1 cellular context compared by ENCODE assay signal in the genomic region with DNA sequence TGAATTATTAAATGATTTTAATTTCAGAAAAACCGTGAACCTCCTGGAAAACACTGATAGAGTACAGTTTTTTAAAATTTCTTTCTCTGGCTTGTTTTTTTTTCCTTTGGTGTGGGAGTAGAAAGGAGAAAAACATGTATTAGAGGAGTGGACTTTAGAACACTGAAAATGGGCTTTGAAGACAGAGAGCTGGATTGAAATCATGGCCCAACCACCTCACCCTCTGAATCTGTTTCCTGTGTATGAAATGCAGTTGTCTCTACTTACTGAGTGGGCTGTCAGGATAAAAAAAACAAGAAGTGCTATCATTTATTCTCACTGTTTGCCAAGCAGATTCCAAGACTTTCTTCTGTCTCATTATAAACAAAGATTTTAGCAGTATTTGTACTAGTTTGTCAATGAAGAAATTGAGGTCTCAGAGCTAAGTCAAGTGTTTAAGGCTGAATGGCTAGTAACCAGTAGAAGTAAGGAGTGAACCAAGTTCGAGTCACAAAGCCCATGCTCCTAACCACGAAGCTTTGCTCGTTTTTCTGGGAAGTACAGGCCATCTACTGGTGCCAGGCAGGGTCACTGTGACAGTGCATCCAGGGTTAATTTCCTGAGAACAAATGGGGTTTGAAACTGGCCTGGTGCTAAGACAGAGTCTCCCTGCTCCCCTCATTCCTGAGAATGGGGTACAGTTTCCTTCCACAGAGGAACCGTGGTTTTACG.
A peak's percentile ranks its signal among the peaks of the same experiment; 100 is the strongest.
TF ChIP-seq lines count a peak whose summit lies in the region.

No MANE protein-coding gene starts in this region.

TF ChIP-seq in HepG2, 621 proteins besides CTCF, POLR2A, EP300 and RAD21 (continued from another document and continues in another):
- TF ChIP-seq, protein P1, sequence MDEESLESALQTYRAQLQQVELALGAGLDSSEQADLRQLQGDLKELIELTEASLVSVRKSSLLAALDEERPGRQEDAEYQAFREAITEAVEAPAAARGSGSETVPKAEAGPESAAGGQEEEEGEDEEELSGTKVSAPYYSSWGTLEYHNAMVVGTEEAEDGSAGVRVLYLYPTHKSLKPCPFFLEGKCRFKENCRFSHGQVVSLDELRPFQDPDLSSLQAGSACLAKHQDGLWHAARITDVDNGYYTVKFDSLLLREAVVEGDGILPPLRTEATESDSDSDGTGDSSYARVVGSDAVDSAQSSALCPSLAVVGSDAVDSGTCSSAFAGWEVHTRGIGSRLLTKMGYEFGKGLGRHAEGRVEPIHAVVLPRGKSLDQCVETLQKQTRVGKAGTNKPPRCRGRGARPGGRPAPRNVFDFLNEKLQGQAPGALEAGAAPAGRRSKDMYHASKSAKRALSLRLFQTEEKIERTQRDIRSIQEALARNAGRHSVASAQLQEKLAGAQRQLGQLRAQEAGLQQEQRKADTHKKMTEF (CRISPR knock-in tag; IDR thresholded peaks at IDR 0.05): 0 out of 2 replicates have a peak, but pooled peaks have one; percentile 26
- TF ChIP-seq SAP130 (CRISPR knock-in tag; IDR thresholded peaks at IDR 0.05; ENCODE audit: low read depth) (peak; percentile 28; the same call in 1 of the 2 replicates), ZNF143 (CRISPR knock-in tag; IDR thresholded peaks at IDR 0.05) (no peak), ZNF713 (CRISPR knock-in tag; IDR thresholded peaks at IDR 0.05) (no peak), BCL6 (CRISPR knock-in tag; IDR thresholded peaks at IDR 0.05) (no peak), HNF4A (CRISPR knock-in tag; IDR thresholded peaks at IDR 0.05) (0 out of 2 replicates have a peak, but pooled peaks have one; percentile 39), KLF9 (CRISPR knock-in tag; IDR thresholded peaks at IDR 0.05; ENCODE audit: low read depth) (no peak), MEF2D (CRISPR knock-in tag; IDR thresholded peaks at IDR 0.05) (no peak), ZFP36L2 (CRISPR knock-in tag; IDR thresholded peaks at IDR 0.05) (no peak), GTF2F1 (IDR thresholded peaks at IDR 0.05; ENCODE audit: low read length) (no peak), GATA4 (IDR thresholded peaks at IDR 0.05; ENCODE audit: borderline replicate concordance, low read depth) (no peak), ZNF550 (CRISPR knock-in tag; IDR thresholded peaks at IDR 0.05; ENCODE audit: borderline replicate concordance) (no peak), ZSCAN20 (CRISPR knock-in tag; IDR thresholded peaks at IDR 0.05; ENCODE audit: borderline replicate concordance) (no peak), ZNF282 (IDR thresholded peaks at IDR 0.05; ENCODE audit: partially characterized antibody) (no peak), EZH2 (conservative IDR thresholded peaks at IDR 0.05; ENCODE audit: low read depth, low read length) (no peak), ZC3H13 (CRISPR knock-in tag; IDR thresholded peaks at IDR 0.05) (no peak), ADNP (CRISPR knock-in tag; IDR thresholded peaks at IDR 0.05) (no peak), ZNF230 (CRISPR knock-in tag; IDR thresholded peaks at IDR 0.05) (no peak), ZKSCAN5 (CRISPR knock-in tag; IDR thresholded peaks at IDR 0.05) (peak; percentile 53; the same call in 1 of the 2 replicates), SUZ12 (IDR thresholded peaks at IDR 0.05; ENCODE audit: low read depth, low read length) (no peak), ZNF136 (CRISPR knock-in tag; IDR thresholded peaks at IDR 0.05; ENCODE audit: low read depth) (no peak), ZNF354B (CRISPR knock-in tag; IDR thresholded peaks at IDR 0.05) (no peak), MTA3 (CRISPR knock-in tag; IDR thresholded peaks at IDR 0.05) (no peak), ZNF766 (CRISPR knock-in tag; IDR thresholded peaks at IDR 0.05; ENCODE audit: borderline replicate concordance) (no peak), ZNF775 (CRISPR knock-in tag; IDR thresholded peaks at IDR 0.05; ENCODE audit: borderline replicate concordance) (no peak), ZKSCAN8 (CRISPR knock-in tag; IDR thresholded peaks at IDR 0.05; ENCODE audit: borderline replicate concordance) (no peak)
- TF ChIP-seq, protein P2, sequence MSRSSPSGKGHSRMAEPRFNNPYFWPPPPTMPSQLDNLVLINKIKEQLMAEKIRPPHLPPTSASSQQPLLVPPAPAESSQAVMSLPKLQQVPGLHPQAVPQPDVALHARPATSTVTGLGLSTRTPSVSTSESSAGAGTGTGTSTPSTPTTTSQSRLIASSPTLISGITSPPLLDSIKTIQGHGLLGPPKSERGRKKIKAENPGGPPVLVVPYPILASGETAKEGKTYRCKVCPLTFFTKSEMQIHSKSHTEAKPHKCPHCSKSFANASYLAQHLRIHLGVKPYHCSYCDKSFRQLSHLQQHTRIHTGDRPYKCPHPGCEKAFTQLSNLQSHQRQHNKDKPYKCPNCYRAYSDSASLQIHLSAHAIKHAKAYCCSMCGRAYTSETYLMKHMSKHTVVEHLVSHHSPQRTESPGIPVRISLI (CRISPR knock-in tag; IDR thresholded peaks at IDR 0.05; ENCODE audit: borderline replicate concordance): peak; percentile 29; the same call in 1 of the 2 replicates
- TF ChIP-seq, protein P3, sequence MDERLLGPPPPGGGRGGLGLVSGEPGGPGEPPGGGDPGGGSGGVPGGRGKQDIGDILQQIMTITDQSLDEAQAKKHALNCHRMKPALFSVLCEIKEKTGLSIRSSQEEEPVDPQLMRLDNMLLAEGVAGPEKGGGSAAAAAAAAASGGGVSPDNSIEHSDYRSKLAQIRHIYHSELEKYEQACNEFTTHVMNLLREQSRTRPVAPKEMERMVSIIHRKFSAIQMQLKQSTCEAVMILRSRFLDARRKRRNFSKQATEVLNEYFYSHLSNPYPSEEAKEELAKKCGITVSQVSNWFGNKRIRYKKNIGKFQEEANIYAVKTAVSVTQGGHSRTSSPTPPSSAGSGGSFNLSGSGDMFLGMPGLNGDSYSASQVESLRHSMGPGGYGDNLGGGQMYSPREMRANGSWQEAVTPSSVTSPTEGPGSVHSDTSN (CRISPR knock-in tag; IDR thresholded peaks at IDR 0.05): no peak
- TF ChIP-seq, protein P4, sequence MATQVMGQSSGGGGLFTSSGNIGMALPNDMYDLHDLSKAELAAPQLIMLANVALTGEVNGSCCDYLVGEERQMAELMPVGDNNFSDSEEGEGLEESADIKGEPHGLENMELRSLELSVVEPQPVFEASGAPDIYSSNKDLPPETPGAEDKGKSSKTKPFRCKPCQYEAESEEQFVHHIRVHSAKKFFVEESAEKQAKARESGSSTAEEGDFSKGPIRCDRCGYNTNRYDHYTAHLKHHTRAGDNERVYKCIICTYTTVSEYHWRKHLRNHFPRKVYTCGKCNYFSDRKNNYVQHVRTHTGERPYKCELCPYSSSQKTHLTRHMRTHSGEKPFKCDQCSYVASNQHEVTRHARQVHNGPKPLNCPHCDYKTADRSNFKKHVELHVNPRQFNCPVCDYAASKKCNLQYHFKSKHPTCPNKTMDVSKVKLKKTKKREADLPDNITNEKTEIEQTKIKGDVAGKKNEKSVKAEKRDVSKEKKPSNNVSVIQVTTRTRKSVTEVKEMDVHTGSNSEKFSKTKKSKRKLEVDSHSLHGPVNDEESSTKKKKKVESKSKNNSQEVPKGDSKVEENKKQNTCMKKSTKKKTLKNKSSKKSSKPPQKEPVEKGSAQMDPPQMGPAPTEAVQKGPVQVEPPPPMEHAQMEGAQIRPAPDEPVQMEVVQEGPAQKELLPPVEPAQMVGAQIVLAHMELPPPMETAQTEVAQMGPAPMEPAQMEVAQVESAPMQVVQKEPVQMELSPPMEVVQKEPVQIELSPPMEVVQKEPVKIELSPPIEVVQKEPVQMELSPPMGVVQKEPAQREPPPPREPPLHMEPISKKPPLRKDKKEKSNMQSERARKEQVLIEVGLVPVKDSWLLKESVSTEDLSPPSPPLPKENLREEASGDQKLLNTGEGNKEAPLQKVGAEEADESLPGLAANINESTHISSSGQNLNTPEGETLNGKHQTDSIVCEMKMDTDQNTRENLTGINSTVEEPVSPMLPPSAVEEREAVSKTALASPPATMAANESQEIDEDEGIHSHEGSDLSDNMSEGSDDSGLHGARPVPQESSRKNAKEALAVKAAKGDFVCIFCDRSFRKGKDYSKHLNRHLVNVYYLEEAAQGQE (IDR thresholded peaks at IDR 0.05; ENCODE audit: borderline replicate concordance in 1 of 2, low read depth in 1 of 2, low read length in 2 of 2): no peak
- TF ChIP-seq, protein P5, sequence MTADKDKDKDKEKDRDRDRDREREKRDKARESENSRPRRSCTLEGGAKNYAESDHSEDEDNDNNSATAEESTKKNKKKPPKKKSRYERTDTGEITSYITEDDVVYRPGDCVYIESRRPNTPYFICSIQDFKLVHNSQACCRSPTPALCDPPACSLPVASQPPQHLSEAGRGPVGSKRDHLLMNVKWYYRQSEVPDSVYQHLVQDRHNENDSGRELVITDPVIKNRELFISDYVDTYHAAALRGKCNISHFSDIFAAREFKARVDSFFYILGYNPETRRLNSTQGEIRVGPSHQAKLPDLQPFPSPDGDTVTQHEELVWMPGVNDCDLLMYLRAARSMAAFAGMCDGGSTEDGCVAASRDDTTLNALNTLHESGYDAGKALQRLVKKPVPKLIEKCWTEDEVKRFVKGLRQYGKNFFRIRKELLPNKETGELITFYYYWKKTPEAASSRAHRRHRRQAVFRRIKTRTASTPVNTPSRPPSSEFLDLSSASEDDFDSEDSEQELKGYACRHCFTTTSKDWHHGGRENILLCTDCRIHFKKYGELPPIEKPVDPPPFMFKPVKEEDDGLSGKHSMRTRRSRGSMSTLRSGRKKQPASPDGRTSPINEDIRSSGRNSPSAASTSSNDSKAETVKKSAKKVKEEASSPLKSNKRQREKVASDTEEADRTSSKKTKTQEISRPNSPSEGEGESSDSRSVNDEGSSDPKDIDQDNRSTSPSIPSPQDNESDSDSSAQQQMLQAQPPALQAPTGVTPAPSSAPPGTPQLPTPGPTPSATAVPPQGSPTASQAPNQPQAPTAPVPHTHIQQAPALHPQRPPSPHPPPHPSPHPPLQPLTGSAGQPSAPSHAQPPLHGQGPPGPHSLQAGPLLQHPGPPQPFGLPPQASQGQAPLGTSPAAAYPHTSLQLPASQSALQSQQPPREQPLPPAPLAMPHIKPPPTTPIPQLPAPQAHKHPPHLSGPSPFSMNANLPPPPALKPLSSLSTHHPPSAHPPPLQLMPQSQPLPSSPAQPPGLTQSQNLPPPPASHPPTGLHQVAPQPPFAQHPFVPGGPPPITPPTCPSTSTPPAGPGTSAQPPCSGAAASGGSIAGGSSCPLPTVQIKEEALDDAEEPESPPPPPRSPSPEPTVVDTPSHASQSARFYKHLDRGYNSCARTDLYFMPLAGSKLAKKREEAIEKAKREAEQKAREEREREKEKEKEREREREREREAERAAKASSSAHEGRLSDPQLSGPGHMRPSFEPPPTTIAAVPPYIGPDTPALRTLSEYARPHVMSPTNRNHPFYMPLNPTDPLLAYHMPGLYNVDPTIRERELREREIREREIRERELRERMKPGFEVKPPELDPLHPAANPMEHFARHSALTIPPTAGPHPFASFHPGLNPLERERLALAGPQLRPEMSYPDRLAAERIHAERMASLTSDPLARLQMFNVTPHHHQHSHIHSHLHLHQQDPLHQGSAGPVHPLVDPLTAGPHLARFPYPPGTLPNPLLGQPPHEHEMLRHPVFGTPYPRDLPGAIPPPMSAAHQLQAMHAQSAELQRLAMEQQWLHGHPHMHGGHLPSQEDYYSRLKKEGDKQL (CRISPR knock-in tag; IDR thresholded peaks at IDR 0.05; ENCODE audit: low read depth): no peak
- TF ChIP-seq, protein P6, sequence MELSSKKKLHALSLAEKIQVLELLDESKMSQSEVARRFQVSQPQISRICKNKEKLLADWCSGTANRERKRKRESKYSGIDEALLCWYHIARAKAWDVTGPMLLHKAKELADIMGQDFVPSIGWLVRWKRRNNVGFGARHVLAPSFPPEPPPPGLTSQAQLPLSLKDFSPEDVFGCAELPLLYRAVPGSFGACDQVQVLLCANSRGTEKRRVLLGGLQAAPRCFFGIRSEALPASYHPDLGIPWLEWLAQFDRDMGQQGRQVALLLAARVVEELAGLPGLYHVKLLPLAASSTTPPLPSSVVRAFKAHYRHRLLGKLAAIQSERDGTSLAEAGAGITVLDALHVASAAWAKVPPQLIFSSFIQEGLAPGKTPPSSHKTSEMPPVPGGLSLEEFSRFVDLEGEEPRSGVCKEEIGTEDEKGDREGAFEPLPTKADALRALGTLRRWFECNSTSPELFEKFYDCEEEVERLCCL (CRISPR knock-in tag; IDR thresholded peaks at IDR 0.05; ENCODE audit: borderline replicate concordance): no peak
- TF ChIP-seq, protein P7, sequence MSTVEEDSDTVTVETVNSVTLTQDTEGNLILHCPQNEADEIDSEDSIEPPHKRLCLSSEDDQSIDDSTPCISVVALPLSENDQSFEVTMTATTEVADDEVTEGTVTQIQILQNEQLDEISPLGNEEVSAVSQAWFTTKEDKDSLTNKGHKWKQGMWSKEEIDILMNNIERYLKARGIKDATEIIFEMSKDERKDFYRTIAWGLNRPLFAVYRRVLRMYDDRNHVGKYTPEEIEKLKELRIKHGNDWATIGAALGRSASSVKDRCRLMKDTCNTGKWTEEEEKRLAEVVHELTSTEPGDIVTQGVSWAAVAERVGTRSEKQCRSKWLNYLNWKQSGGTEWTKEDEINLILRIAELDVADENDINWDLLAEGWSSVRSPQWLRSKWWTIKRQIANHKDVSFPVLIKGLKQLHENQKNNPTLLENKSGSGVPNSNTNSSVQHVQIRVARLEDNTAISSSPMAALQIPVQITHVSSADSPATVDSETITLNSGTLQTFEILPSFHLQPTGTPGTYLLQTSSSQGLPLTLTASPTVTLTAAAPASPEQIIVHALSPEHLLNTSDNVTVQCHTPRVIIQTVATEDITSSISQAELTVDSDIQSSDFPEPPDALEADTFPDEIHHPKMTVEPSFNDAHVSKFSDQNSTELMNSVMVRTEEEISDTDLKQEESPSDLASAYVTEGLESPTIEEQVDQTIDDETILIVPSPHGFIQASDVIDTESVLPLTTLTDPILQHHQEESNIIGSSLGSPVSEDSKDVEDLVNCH (CRISPR knock-in tag; IDR thresholded peaks at IDR 0.05): no peak
- TF ChIP-seq, protein P8, sequence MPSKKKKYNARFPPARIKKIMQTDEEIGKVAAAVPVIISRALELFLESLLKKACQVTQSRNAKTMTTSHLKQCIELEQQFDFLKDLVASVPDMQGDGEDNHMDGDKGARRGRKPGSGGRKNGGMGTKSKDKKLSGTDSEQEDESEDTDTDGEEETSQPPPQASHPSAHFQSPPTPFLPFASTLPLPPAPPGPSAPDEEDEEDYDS (CRISPR knock-in tag; IDR thresholded peaks at IDR 0.05): no peak
- TF ChIP-seq, protein P9, sequence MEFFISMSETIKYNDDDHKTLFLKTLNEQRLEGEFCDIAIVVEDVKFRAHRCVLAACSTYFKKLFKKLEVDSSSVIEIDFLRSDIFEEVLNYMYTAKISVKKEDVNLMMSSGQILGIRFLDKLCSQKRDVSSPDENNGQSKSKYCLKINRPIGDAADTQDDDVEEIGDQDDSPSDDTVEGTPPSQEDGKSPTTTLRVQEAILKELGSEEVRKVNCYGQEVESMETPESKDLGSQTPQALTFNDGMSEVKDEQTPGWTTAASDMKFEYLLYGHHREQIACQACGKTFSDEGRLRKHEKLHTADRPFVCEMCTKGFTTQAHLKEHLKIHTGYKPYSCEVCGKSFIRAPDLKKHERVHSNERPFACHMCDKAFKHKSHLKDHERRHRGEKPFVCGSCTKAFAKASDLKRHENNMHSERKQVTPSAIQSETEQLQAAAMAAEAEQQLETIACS (CRISPR knock-in tag; IDR thresholded peaks at IDR 0.05): no peak
- TF ChIP-seq, protein P10, sequence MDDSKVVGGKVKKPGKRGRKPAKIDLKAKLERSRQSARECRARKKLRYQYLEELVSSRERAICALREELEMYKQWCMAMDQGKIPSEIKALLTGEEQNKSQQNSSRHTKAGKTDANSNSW (CRISPR knock-in tag; IDR thresholded peaks at IDR 0.05; ENCODE audit: borderline replicate concordance): no peak
